ENCODE assay signal across 1 cellular context in genomic region chr20:38008233-38008944, GRCh38.
A peak's percentile ranks its signal among the peaks of the same experiment; 100 is the strongest.
TF ChIP-seq lines count a peak whose summit lies in the region.

No MANE protein-coding gene starts in this region.

TF ChIP-seq in K562, 482 proteins besides CTCF, POLR2A, EP300 and RAD21:
- no peak for TF ChIP-seq SAP30 (IDR thresholded peaks at IDR 0.05; ENCODE audit: borderline replicate concordance, insufficient read depth, low read depth, low read length, poor library complexity, severe bottlenecking)
- TF ChIP-seq ZNF146 (CRISPR knock-in tag; IDR thresholded peaks at IDR 0.05; ENCODE audit: unreplicated experiment) = peak; percentile 58
- TF ChIP-seq MEIS2 (IDR thresholded peaks at IDR 0.05; ENCODE audit: partially characterized antibody) = peak; percentile 22
- TF ChIP-seq EHMT2 (IDR thresholded peaks at IDR 0.05) = no peak
